18 cellular contexts compared by ENCODE assay signal in the genomic region with DNA sequence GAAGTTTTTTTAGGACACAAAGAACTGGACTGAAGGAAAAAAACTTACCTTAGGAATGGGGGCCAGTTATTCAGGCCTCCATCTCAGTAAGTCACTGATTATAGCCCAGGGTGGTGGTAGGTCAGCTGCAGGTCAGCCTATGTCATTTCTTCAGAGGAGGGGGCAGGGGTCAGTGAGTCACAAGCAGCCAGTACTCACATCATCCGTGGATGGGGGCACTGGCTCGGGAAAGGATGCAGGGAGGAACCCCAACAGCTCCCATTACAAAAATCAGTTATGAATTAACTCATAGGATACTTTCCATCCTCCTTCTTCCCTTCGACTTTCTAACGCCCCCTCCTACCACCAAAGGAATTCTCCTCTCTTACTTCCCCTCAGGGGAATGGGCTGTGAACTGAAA.
DNase-seq lines count a peak whose midpoint lies in the region; TF ChIP-seq lines count a peak whose summit lies in the region.
"Had no signal": no experiment of that assay in that cellular context is flagged by ENCODE, and none has a peak within 500 bp of the region (broad histone marks: within the 10 kb centered on the region; RNA-seq: fewer than 3 reads in every experiment).

No MANE protein-coding gene starts in this region.

- H3K4me2 ChIP-seq in trophoblast cell (ENCODE audit: low read length): no peak overlapping the region
- H3K4me2 ChIP-seq: BLaER1 had no signal

- no peak overlapping the region for H3K4ac ChIP-seq in trophoblast cell (ENCODE audit: low read depth, low read length)

- intact Hi-C loops in esophagus muscularis mucosa (cut with DNase I): no loop called here

- 58% methylated on average over 4 of the region's 4 CpGs for WGBS in esophagus muscularis mucosa
- 100% methylated on average over 2 of the region's 4 CpGs for WGBS in trophoblast cell (ENCODE audit: extremely low coverage, insufficient coverage, insufficient read length)

- H2BK120ac ChIP-seq in trophoblast cell (ENCODE audit: insufficient read depth, low read length, poor library complexity): no peak overlapping the region

- H3K27me3 ChIP-seq in esophagus muscularis mucosa (no peaks in the 10 kb centered on the region), H7 (ENCODE audit: control insufficient read depth, insufficient read depth, low read length) (no peaks in the 10 kb centered on the region), trophoblast cell (ENCODE audit: insufficient read depth, low read length) (no peaks in the 10 kb centered on the region)
- H3K27me3 ChIP-seq: BE2C, BLaER1 had no signal

- H3K4me3 ChIP-seq in esophagus muscularis mucosa (no peak overlapping the region), H7 (ENCODE audit: insufficient read depth, low read depth, low read length) (no peak overlapping the region), trophoblast cell (ENCODE audit: low read depth, low read length) (no peak overlapping the region)
- H3K4me3 ChIP-seq: BLaER1, GM12878 had no signal

- no peaks in the 10 kb centered on the region for H3K9me3 ChIP-seq in esophagus muscularis mucosa
- no peaks in the 10 kb centered on the region for H3K9me3 ChIP-seq in trophoblast cell (ENCODE audit: insufficient read depth, low read depth, low read length)
- H3K9me3 ChIP-seq: BE2C, BLaER1 had no signal

- H4K12ac ChIP-seq in trophoblast cell (ENCODE audit: low read depth, low read length): no peak overlapping the region

- no peak overlapping the region for H2BK12ac ChIP-seq in trophoblast cell (ENCODE audit: low read length)

- H2AK5ac ChIP-seq in trophoblast cell (ENCODE audit: low read length): no peak overlapping the region

- no peak overlapping the region for H3K18ac ChIP-seq in trophoblast cell (ENCODE audit: low read length)

- no peak overlapping the region for H2BK5ac ChIP-seq in trophoblast cell (ENCODE audit: low read depth, low read length, poor library complexity)

- TF ChIP-seq POLR2A in esophagus muscularis mucosa (IDR thresholded peaks at IDR 0.05; ENCODE audit: low read depth): no peak

- TF ChIP-seq CTCF in esophagus muscularis mucosa (IDR thresholded peaks at IDR 0.05): no peak

- no peaks in the 10 kb centered on the region for H3K79me2 ChIP-seq in trophoblast cell (ENCODE audit: control insufficient read depth, insufficient read depth, low read length, poor library complexity)

- no peaks in the 10 kb centered on the region for H3K79me1 ChIP-seq in trophoblast cell (ENCODE audit: low read length)

- DNase-seq in esophagus muscularis mucosa (ENCODE audit: extremely low spot score) (peak; percentile 66), kidney tubule cell (ENCODE audit: low spot score) (peak; percentile 71), H7 (no peak), trophoblast cell (no peak), DMS114 treated with DMSO at 0.1 percent for 48 hours (lab: John Stamatoyannopoulos, UW; ENCODE audit: unreplicated experiment) (no peak)
- DNase-seq: 8988T; ACHN; BE2C; C1 segment of cervical spinal cord; CD4-positive, alpha-beta memory T cell; CD4-positive, CD25-positive, alpha-beta regulatory T cell; CD8-positive, alpha-beta memory T cell; COR-L47; DMS 273 treated with DMSO at 0.1 percent for 48 hours; DMS79 treated with DMSO at 0.1 percent for 48 hours; GDM1 had no signal

- H3K27ac ChIP-seq in esophagus muscularis mucosa (replicated peaks in 1 of 4): no peak overlapping the region
- no peak overlapping the region for H3K27ac ChIP-seq in trophoblast cell (ENCODE audit: low read depth, low read length)
- H3K27ac ChIP-seq: BLaER1 had no signal

- H4K8ac ChIP-seq in trophoblast cell (ENCODE audit: low read depth, low read length): no peak overlapping the region

- no peaks in the 10 kb centered on the region for H3K36me3 ChIP-seq in esophagus muscularis mucosa
- H3K36me3 ChIP-seq in H7 (replicated peaks; ENCODE audit: control insufficient read depth, insufficient read depth, low read length): no peaks in the 10 kb centered on the region
- no peaks in the 10 kb centered on the region for H3K36me3 ChIP-seq in trophoblast cell (ENCODE audit: control insufficient read depth in 1 of 2, insufficient read depth in 2 of 2, low read length in 2 of 2)
- H3K36me3 ChIP-seq: BE2C, BLaER1 had no signal

- H2AFZ ChIP-seq in trophoblast cell (ENCODE audit: insufficient read depth, low read length, poor library complexity): no peak overlapping the region

- TF ChIP-seq EP300 in esophagus muscularis mucosa (IDR thresholded peaks at IDR 0.05): no peak

- H3K4me1 ChIP-seq in esophagus muscularis mucosa (no peaks in the 10 kb centered on the region), trophoblast cell (ENCODE audit: control insufficient read depth in 1 of 2, insufficient read depth in 2 of 2, low read length in 2 of 2) (peaks cover 0 to 10% of the 10 kb centered on the region in 2 experiments)
- H3K4me1 ChIP-seq: BE2C had no signal

- no peak overlapping the region for H3K23ac ChIP-seq in trophoblast cell (ENCODE audit: low read length)

- no peak overlapping the region for H4K91ac ChIP-seq in trophoblast cell (ENCODE audit: low read depth, low read length)

- H3K14ac ChIP-seq in trophoblast cell (ENCODE audit: low read length): no peak overlapping the region

- H3K9ac ChIP-seq in trophoblast cell (ENCODE audit: low read length): no peak overlapping the region
- H3K9ac ChIP-seq: BLaER1 had no signal

Comparison
In these comparisons a context has a peak if more than half of its experiments do, and no peak if none do; other contexts are left out.
1. DNase-seq: peak in esophagus muscularis mucosa (single experiment) and kidney tubule cell (single experiment); none in H7 (single experiment), trophoblast cell (0 of 2) and DMS114 treated with DMSO at 0.1 percent for 48 hours (single experiment).